In genomic region chr17:17043668-17044226, GRCh38 we compare ENCODE assay signal across 8 cellular contexts. TPM values are rescaled to one million over a fixed set of nuclear protein-coding genes. Genes with fewer than 3 reads are reported as not detected.
DNase-seq lines count a peak whose midpoint lies in the region; ATAC-seq and TF ChIP-seq lines count a peak whose summit lies in the region.

No MANE protein-coding gene starts in this region.

- ATAC-seq in left lung (peak; percentile 54), thoracic aorta (ENCODE audit: insufficient number of reproducible peaks, low FRiP score, low read depth) (no peak)

- H3K27me3 ChIP-seq in HAP-1 (ENCODE audit: low read depth) (no peaks in the 10 kb centered on the region), left lung (peaks cover 0 to 13% of the 10 kb centered on the region in 2 donors), thoracic aorta (replicated peaks; ENCODE audit: insufficient read depth) (no peaks in the 10 kb centered on the region)

- H3K4me3 ChIP-seq in AG04449 (ENCODE audit: low read depth, low read length) (peak overlapping the region; percentile 65), HAP-1 (peak overlapping the region; percentile 80), astrocyte of the cerebellum (ENCODE audit: low read depth, low read length) (peak overlapping the region; percentile 84), left lung (peak overlapping the region; percentile 73 to 75), thoracic aorta (peak overlapping the region; percentile 74)

- CTCF ChIA-PET in AG04449 (lab: Yijun Ruan, JAX) = interaction anchor here (0.7 to 1.4 kb wide), 3 partner anchors 9 to 12 kb away, joined by 3 to 4 read pairs (median 3); no protein-coding TSS in a partner anchor

- H3K4me1 ChIP-seq in HAP-1 (peaks cover 22% of the 10 kb centered on the region), left lung (peaks cover 30 to 60% of the 10 kb centered on the region in 2 donors), thoracic aorta (ENCODE audit: control insufficient read depth in 1 of 2, low read depth in 2 of 2) (peaks cover 39 to 61% of the 10 kb centered on the region in 2 donors)

- POLR2A ChIA-PET in AG04449 (lab: Yijun Ruan, JAX) = interaction anchor here (0.6 to 1.9 kb wide), 4 partner anchors 10 to 167 kb away, joined by 3 to 5 read pairs (median 4); no protein-coding TSS in a partner anchor

- intact Hi-C loops in left lung (cut with DNase I) = no loop called here

- DNase-seq in AG04449 (ENCODE audit: low read depth, low spot score) (no peak), HAP-1 (ENCODE audit: low spot score in 2 of 2) (no peak), astrocyte of the cerebellum (ENCODE audit: low read depth) (no peak), left lung (peak in 1 of 2 donors; percentile 42), thoracic aorta (ENCODE audit: low spot score) (no peak), midbrain (lab: John Stamatoyannopoulos, UW) (no peak), NCI-H1436 treated with DMSO at 0.1 percent for 48 hours (lab: John Stamatoyannopoulos, UW) (no peak)
- no peak for DNase-seq in effector CD4-positive, alpha-beta T cell

- in situ Hi-C loops in HAP-1 (cut with MboI; ENCODE audit: low sequenced_read_pairs) (no loop called here), astrocyte of the cerebellum (cut with HindIII; ENCODE audit: low sequenced_read_pairs) (no loop called here)

- TF ChIP-seq CTCF in AG04449 (IDR thresholded peaks at IDR 0.05; ENCODE audit: insufficient read depth, low read length, missing control alignments) = no peak
- no peak for TF ChIP-seq CTCF in astrocyte of the cerebellum (IDR thresholded peaks at IDR 0.05; ENCODE audit: low read depth, low read length, missing control alignments)
- no peak for TF ChIP-seq CTCF in left lung (IDR thresholded peaks at IDR 0.05)
- TF ChIP-seq CTCF in thoracic aorta (IDR thresholded peaks at IDR 0.05) = no peak

- H3K27ac ChIP-seq in left lung (peak overlapping the region; percentile 68 to 78), thoracic aorta (peak overlapping the region; percentile 88 to 90)

- H3K9me3 ChIP-seq in HAP-1 (peaks cover 2% of the 10 kb centered on the region; the same call in 1 of the 2 replicates), left lung (no peaks in the 10 kb centered on the region), thoracic aorta (no peaks in the 10 kb centered on the region)

- no peaks in the 10 kb centered on the region for H3K36me3 ChIP-seq in HAP-1 (replicated peaks)
- no peaks in the 10 kb centered on the region for H3K36me3 ChIP-seq in left lung
- H3K36me3 ChIP-seq in thoracic aorta = no peaks in the 10 kb centered on the region

RNA-seq across cellular contexts. Expression of gene MPRIP, which starts 1.5 kb away (rescaled TPM):
- total RNA-seq in left lung (100 to 1,000 TPM; 259 to 338 TPM), thoracic aorta (100 to 1,000 TPM; 235 to 252 TPM)
